Comparison of ENCODE assay signal across 2 cellular contexts in genomic region chr14:52514046-52514811, GRCh38.
TF ChIP-seq lines count a peak whose summit lies in the region.

No MANE protein-coding gene starts in this region.

TF ChIP-seq in HEK293, 187 proteins besides CTCF, POLR2A, EP300 and RAD21:
- TF ChIP-seq PRDM6 (tag by site-specific recombination; IDR thresholded peaks at IDR 0.05) = peak; percentile 75
- TF ChIP-seq PRDM10 (tag by site-specific recombination; IDR thresholded peaks at IDR 0.05) = no peak
- peak; percentile 78 for TF ChIP-seq FEZF1 (tag by site-specific recombination; IDR thresholded peaks at IDR 0.05)
- peak; percentile 31; the same call in 1 of the 2 replicates for TF ChIP-seq ZIC2 (tag by site-specific recombination; IDR thresholded peaks at IDR 0.05)
- TF ChIP-seq BCL6B (tag by site-specific recombination; IDR thresholded peaks at IDR 0.05) = peak; percentile 76

TF ChIP-seq in K562, 482 proteins besides CTCF, POLR2A, EP300 and RAD21:
- TF ChIP-seq CBFA2T3 (IDR thresholded peaks at IDR 0.05) (peak; percentile 50), CBFA2T2 (conservative IDR thresholded peaks at IDR 0.05) (0 out of 2 replicates have a peak, but pooled peaks have one; percentile 11), HNRNPL (IDR thresholded peaks at IDR 0.05; ENCODE audit: low read depth, low read length) (no peak), KHSRP (IDR thresholded peaks at IDR 0.05) (no peak), ARID1B (IDR thresholded peaks at IDR 0.05) (peak; percentile 38; the same call in 1 of the 2 replicates), IRF9 (tag; IDR thresholded peaks at IDR 0.05) (no peak), TCF3 (CRISPR knock-in tag; IDR thresholded peaks at IDR 0.05) (peak; percentile 20; the same call in 1 of the 2 replicates), BHLHE40 (IDR thresholded peaks at IDR 0.05; ENCODE audit: low read length) (no peak), TEAD4 (IDR thresholded peaks at IDR 0.05; ENCODE audit: low read length) (0 out of 2 replicates have a peak, but pooled peaks have one; percentile 15), TEAD4 (CRISPR knock-in tag; IDR thresholded peaks at IDR 0.05; ENCODE audit: borderline replicate concordance) (no peak), RFX5 (IDR thresholded peaks at IDR 0.05; ENCODE audit: low read depth, low read length) (no peak)
TF ChIP-seq in K562: peak in this region for 5.
